3 cellular contexts compared by ENCODE assay signal in the genomic region with DNA sequence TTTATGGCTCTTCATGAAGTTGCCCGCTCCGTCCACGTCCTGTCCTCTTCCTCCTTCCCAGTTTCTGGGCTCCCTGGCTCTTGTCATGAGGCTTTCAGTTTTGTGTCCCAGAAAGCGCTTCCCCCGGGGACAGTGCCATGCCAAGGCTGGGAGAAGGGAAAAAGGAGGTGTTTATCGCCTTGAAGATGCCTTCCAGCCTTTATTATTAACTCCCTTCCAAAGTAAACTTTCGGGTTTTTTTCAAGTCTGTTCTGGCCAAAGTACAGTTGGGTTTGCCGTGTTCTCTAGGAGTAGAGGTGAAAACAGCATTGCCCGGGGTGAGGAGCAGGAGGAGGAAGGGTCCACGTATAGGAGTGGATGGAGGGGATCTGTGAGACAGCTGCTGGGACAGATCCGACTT.
A peak's percentile ranks its signal among the peaks of the same experiment; 100 is the strongest.
TF ChIP-seq lines count a peak whose summit lies in the region.

No MANE protein-coding gene starts in this region.

TF ChIP-seq in GM23338, 12 proteins besides CTCF, POLR2A, EP300 and RAD21:
- no peak for TF ChIP-seq ZNF331 (CRISPR knock-in tag; IDR thresholded peaks at IDR 0.05; ENCODE audit: low read depth)
- no peak for TF ChIP-seq CREB1 (CRISPR knock-in tag; IDR thresholded peaks at IDR 0.05; ENCODE audit: low read depth)
- no peak for TF ChIP-seq ZNF114 (CRISPR knock-in tag; IDR thresholded peaks at IDR 0.05)
- no peak for TF ChIP-seq POLR2AphosphoS5 (IDR thresholded peaks at IDR 0.05; ENCODE audit: low read depth)
- TF ChIP-seq EZH2phosphoT487 (IDR thresholded peaks at IDR 0.05; ENCODE audit: unreplicated experiment), result no peak
- TF ChIP-seq, protein P1, sequence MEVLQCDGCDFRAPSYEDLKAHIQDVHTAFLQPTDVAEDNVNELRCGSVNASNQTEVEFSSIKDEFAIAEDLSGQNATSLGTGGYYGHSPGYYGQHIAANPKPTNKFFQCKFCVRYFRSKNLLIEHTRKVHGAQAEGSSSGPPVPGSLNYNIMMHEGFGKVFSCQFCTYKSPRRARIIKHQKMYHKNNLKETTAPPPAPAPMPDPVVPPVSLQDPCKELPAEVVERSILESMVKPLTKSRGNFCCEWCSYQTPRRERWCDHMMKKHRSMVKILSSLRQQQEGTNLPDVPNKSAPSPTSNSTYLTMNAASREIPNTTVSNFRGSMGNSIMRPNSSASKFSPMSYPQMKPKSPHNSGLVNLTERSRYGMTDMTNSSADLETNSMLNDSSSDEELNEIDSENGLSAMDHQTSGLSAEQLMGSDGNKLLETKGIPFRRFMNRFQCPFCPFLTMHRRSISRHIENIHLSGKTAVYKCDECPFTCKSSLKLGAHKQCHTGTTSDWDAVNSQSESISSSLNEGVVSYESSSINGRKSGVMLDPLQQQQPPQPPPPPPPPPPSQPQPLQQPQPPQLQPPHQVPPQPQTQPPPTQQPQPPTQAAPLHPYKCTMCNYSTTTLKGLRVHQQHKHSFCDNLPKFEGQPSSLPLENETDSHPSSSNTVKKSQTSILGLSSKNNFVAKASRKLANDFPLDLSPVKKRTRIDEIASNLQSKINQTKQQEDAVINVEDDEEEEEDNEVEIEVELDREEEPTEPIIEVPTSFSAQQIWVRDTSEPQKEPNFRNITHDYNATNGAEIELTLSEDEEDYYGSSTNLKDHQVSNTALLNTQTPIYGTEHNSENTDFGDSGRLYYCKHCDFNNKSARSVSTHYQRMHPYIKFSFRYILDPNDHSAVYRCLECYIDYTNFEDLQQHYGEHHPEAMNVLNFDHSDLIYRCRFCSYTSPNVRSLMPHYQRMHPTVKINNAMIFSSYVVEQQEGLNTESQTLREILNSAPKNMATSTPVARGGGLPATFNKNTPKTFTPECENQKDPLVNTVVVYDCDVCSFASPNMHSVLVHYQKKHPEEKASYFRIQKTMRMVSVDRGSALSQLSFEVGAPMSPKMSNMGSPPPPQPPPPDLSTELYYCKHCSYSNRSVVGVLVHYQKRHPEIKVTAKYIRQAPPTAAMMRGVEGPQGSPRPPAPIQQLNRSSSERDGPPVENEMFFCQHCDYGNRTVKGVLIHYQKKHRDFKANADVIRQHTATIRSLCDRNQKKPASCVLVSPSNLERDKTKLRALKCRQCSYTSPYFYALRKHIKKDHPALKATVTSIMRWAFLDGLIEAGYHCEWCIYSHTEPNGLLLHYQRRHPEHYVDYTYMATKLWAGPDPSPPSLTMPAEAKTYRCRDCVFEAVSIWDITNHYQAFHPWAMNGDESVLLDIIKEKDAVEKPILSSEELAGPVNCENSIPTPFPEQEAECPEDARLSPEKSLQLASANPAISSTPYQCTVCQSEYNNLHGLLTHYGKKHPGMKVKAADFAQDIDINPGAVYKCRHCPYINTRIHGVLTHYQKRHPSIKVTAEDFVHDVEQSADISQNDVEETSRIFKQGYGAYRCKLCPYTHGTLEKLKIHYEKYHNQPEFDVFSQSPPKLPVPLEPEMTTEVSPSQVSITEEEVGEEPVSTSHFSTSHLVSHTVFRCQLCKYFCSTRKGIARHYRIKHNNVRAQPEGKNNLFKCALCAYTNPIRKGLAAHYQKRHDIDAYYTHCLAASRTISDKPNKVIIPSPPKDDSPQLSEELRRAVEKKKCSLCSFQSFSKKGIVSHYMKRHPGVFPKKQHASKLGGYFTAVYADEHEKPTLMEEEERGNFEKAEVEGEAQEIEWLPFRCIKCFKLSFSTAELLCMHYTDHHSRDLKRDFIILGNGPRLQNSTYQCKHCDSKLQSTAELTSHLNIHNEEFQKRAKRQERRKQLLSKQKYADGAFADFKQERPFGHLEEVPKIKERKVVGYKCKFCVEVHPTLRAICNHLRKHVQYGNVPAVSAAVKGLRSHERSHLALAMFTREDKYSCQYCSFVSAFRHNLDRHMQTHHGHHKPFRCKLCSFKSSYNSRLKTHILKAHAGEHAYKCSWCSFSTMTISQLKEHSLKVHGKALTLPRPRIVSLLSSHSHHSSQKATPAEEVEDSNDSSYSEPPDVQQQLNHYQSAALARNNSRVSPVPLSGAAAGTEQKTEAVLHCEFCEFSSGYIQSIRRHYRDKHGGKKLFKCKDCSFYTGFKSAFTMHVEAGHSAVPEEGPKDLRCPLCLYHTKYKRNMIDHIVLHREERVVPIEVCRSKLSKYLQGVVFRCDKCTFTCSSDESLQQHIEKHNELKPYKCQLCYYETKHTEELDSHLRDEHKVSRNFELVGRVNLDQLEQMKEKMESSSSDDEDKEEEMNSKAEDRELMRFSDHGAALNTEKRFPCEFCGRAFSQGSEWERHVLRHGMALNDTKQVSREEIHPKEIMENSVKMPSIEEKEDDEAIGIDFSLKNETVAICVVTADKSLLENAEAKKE (CRISPR knock-in tag; IDR thresholded peaks at IDR 0.05), result no peak
- no peak for TF ChIP-seq JUNB (IDR thresholded peaks at IDR 0.05; ENCODE audit: unreplicated experiment)
- TF ChIP-seq EZH2 (IDR thresholded peaks at IDR 0.05; ENCODE audit: low read depth, unreplicated experiment), result no peak
- no peak for TF ChIP-seq STAT1 (IDR thresholded peaks at IDR 0.05; ENCODE audit: unreplicated experiment)

TF ChIP-seq in H1, 55 proteins besides CTCF, POLR2A, EP300 and RAD21:
- TF ChIP-seq TBP (IDR thresholded peaks at IDR 0.05; ENCODE audit: low read depth, low read length) (no peak), YY1 (IDR thresholded peaks at IDR 0.05; ENCODE audit: low read depth, low read length) (no peak), RBBP5 (IDR thresholded peaks at IDR 0.05; ENCODE audit: borderline replicate concordance, low read depth, low read length) (no peak)

TF ChIP-seq in liver, 16 proteins besides CTCF, POLR2A, EP300 and RAD21 (continued from another document):
- TF ChIP-seq SP1 (IDR thresholded peaks at IDR 0.05) (peak; percentile 36), TAF1 (conservative IDR thresholded peaks at IDR 0.05) (no peak), FOXA1 (IDR thresholded peaks at IDR 0.05) (no peak), NR2F2 (IDR thresholded peaks at IDR 0.05) (no peak), EGR1 (IDR thresholded peaks at IDR 0.05; ENCODE audit: low read depth in 2 of 2) (no peak), JUND (IDR thresholded peaks at IDR 0.05) (peak in 1 of 2 donors; percentile 15), HNF4A (conservative IDR thresholded peaks at IDR 0.05) (peak; percentile 55 to 69)
- TF ChIP-seq, protein P2, sequence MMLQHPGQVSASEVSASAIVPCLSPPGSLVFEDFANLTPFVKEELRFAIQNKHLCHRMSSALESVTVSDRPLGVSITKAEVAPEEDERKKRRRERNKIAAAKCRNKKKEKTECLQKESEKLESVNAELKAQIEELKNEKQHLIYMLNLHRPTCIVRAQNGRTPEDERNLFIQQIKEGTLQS (IDR thresholded peaks at IDR 0.05), result no peak
- TF ChIP-seq, protein P3, sequence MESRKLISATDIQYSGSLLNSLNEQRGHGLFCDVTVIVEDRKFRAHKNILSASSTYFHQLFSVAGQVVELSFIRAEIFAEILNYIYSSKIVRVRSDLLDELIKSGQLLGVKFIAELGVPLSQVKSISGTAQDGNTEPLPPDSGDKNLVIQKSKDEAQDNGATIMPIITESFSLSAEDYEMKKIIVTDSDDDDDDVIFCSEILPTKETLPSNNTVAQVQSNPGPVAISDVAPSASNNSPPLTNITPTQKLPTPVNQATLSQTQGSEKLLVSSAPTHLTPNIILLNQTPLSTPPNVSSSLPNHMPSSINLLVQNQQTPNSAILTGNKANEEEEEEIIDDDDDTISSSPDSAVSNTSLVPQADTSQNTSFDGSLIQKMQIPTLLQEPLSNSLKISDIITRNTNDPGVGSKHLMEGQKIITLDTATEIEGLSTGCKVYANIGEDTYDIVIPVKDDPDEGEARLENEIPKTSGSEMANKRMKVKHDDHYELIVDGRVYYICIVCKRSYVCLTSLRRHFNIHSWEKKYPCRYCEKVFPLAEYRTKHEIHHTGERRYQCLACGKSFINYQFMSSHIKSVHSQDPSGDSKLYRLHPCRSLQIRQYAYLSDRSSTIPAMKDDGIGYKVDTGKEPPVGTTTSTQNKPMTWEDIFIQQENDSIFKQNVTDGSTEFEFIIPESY (IDR thresholded peaks at IDR 0.05), result no peak
TF ChIP-seq in liver: peak in this region for 4.
